ENCODE assay signal across 8 cellular contexts in genomic region chr16:30698139-30698815, GRCh38. TPM values are rescaled to one million over a fixed set of nuclear protein-coding genes. Genes with fewer than 3 reads are reported as not detected.
A peak's percentile ranks its signal among the peaks of the same experiment; 100 is the strongest.
DNase-seq lines count a peak whose midpoint lies in the region; ATAC-seq and TF ChIP-seq lines count a peak whose summit lies in the region.

No MANE protein-coding gene starts in this region.

- CTCF ChIA-PET in activated B cell treated with CpG ODN at 0.5 μM for 24 hours (lab: Charles Lee), result interaction anchor here (2.0 kb wide), 1 partner anchor 48 kb away, joined by 10 read pairs; the partner anchor contains the start of gene PRR14

- no peaks in the 10 kb centered on the region for H3K27me3 Mint-ChIP-seq in activated B cell treated with CpG ODN at 0.5 μM for 24 hours

- H3K36me3 Mint-ChIP-seq in activated B cell treated with CpG ODN at 0.5 μM for 24 hours (ENCODE audit: low read depth), result peaks cover 35% of the 10 kb centered on the region

- POLR2A ChIA-PET in activated B cell treated with CpG ODN at 0.5 μM for 24 hours (lab: Charles Lee), result interaction anchor here (0.7 to 2.9 kb wide), 9 partner anchors 38 to 1875 kb away, joined by 3 to 38 read pairs (median 8); partner anchors contain the start of genes ATXN2L, FBRS, PRR14 and ZNF48

- ATAC-seq in GM19025 (IDR thresholded peaks at IDR 0.05; ENCODE audit: low read depth, unreplicated experiment), result peak; percentile 62
- peak; percentile 60 for ATAC-seq in HG03196 (IDR thresholded peaks at IDR 0.05; ENCODE audit: unreplicated experiment)
- peak; percentile 75 for ATAC-seq in activated B cell treated with CpG ODN at 0.5 μM for 24 hours (ENCODE audit: low read depth)

- peaks cover 13 to 67% (median 58%) of the 10 kb centered on the region in 6 donors for H3K4me1 ChIP-seq in spleen

- H3K4me1 Mint-ChIP-seq in activated B cell treated with CpG ODN at 0.5 μM for 24 hours, result peaks cover 30% of the 10 kb centered on the region

- intact Hi-C loops in activated B cell treated with CpG ODN at 0.5 μM for 24 hours (cut with micrococcal nuclease), result loop anchor here (1.0 to 10.0 kb wide), 16 partner anchors 17 to 327 kb away; partner anchors contain the start of genes CFAP119, DCTPP1, FBRS and PHKG2
- intact Hi-C loops in spleen (cut with DNase I; ENCODE audit: low total_unique reads), result no loop called here

- peaks cover 0 to 37% (median 29%) of the 10 kb centered on the region in 6 donors for H3K36me3 ChIP-seq in spleen

- peak; percentile 49 to 89 (median 59) for TF ChIP-seq POLR2A in spleen (IDR thresholded peaks at IDR 0.05)

- DNase-seq in AG10803 (ENCODE audit: low read depth) (peak; percentile 96), NCI-H226 (peak; percentile 72), activated B cell treated with CpG ODN at 0.5 μM for 24 hours (peak; percentile 96), cardiac fibroblast (ENCODE audit: low read depth in 2 of 2) (peak; percentile 98), iris pigment epithelial cell (ENCODE audit: low read depth) (peak; percentile 96), spleen (peak; percentile 100)

- no peak for TF ChIP-seq CTCF in AG10803 (conservative IDR thresholded peaks at IDR 0.05; ENCODE audit: low read length)
- no peak for TF ChIP-seq CTCF in activated B cell treated with CpG ODN at 0.5 μM for 24 hours (IDR thresholded peaks at IDR 0.05)
- no peak for TF ChIP-seq CTCF in cardiac fibroblast (IDR thresholded peaks at IDR 0.05; ENCODE audit: low read depth, low read length)
- TF ChIP-seq CTCF in spleen (IDR thresholded peaks at IDR 0.05 in 8 of 11, conservative IDR thresholded peaks at IDR 0.05 in 3 of 11), result peak in 5 of 11 experiments; percentile 9 to 55 (median 40)

- H3K27ac ChIP-seq in spleen, result peak overlapping the region; percentile 99 to 100 (median 100)

- H3K4me3 ChIP-seq in AG10803 (ENCODE audit: low read length), result peak overlapping the region; percentile 93
- H3K4me3 ChIP-seq in cardiac fibroblast (replicated peaks in 1 of 2; ENCODE audit: low read depth in 2 of 2, low read length in 2 of 2), result peak overlapping the region; percentile 96 to 100
- peak overlapping the region; percentile 80 to 99 (median 94) for H3K4me3 ChIP-seq in spleen

- no peaks in the 10 kb centered on the region for H3K9me3 Mint-ChIP-seq in activated B cell treated with CpG ODN at 0.5 μM for 24 hours

- H3K27ac Mint-ChIP-seq in activated B cell treated with CpG ODN at 0.5 μM for 24 hours, result peak overlapping the region; percentile 100

- 0 to 1% (median 0%) methylated on average over 7 to 72 of the region's 76 CpGs for WGBS in spleen, 5 donors

- peak overlapping the region; percentile 97 for H3K4me3 Mint-ChIP-seq in activated B cell treated with CpG ODN at 0.5 μM for 24 hours

- H3K9me3 ChIP-seq in spleen, result no peaks in the 10 kb centered on the region

- H3K27me3 ChIP-seq in spleen (replicated peaks in 1 of 7), result no peaks in the 10 kb centered on the region

RNA-seq across cellular contexts. Expression of gene SRCAP, which starts 0.7 kb away (rescaled TPM):
- total RNA-seq in activated B cell treated with CpG ODN at 0.5 μM for 24 hours (109 and 123 TPM in 2 replicates), spleen (10 to 100 TPM; 52.8 to 85.7 (median 72.7) TPM)
- polyA plus RNA-seq in spleen, result 10 to 100 TPM in 1 of 3 donors, 1 to 10 TPM in 2; 1.2 to 19.0 (median 1.4) TPM

RNA-seq across cellular contexts. Expression of gene FBRS, which starts 40.0 kb away (rescaled TPM):
- total RNA-seq in activated B cell treated with CpG ODN at 0.5 μM for 24 hours (166 and 204 TPM in 2 replicates), spleen (100 to 1,000 TPM in 4 of 7 donors, 10 to 100 TPM in 3; 47.5 to 118 (median 102) TPM)
- 10 to 100 TPM; 25.8 to 62.7 (median 43.7) TPM for polyA plus RNA-seq in spleen

RNA-seq across cellular contexts. Expression of gene PRR14, which starts 47.5 kb away (rescaled TPM):
- total RNA-seq in activated B cell treated with CpG ODN at 0.5 μM for 24 hours, result 63.5 and 77.9 TPM in 2 replicates
- 10 to 100 TPM; 51.2 to 77.8 (median 61.8) TPM for total RNA-seq in spleen
- 100 to 1,000 TPM in 2 of 3 donors, 10 to 100 TPM in 1; 68.4 to 178 (median 148) TPM for polyA plus RNA-seq in spleen

RNA-seq across cellular contexts. Expression of gene PHKG2, which starts 49.9 kb away (rescaled TPM):
- total RNA-seq in activated B cell treated with CpG ODN at 0.5 μM for 24 hours, result 45.3 and 51.4 TPM in 2 replicates
- 10 to 100 TPM; 28.5 to 36.7 (median 34.0) TPM for total RNA-seq in spleen
- 10 to 100 TPM; 30.3 to 51.6 (median 42.8) TPM for polyA plus RNA-seq in spleen

Comparison
In these comparisons a context has a peak if more than half of its experiments do, and no peak if none do; other contexts are left out.
1. Peak in every context shown above with its lines: DNase-seq, ATAC-seq, H3K4me3 ChIP-seq and H3K27ac ChIP-seq.